9 cellular contexts compared by ENCODE assay signal in the genomic region with DNA sequence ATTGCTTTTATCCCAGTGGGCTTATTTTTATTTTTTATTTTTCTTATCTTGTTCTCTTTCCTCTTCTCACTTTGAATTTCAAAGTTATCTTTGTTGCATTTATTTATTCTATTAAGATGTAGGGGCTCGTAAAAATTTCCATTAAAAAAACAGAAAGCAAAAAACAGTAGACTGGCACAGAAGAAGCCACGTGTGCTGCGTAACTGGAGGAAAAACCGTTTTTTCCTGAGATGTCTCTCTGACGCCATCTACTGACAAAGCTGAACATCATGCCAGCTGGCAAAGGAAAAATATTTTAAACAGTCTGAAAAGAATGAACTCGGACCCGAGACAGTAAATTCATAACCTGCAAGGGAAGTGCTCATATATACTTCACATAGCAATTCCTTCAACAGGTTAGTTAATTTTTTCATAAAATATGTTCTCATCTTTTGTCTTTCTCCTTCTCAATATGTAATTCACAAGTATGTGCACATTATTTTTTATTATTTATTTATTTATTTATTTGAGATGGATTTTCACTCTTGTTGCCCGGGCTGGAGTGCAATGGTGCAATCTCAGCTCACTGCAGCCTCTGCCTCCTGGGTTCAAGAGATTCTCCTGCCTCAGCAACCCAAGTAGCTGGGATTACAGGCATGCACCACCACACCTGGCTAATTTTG. TPM values are rescaled to one million over a fixed set of nuclear protein-coding genes. Genes with fewer than 3 reads are reported as not detected.
A peak's percentile ranks its signal among the peaks of the same experiment; 100 is the strongest.
DNase-seq lines count a peak whose midpoint lies in the region; ATAC-seq and TF ChIP-seq lines count a peak whose summit lies in the region.
"Had no signal": no experiment of that assay in that cellular context is flagged by ENCODE, and none has a peak within 500 bp of the region (broad histone marks: within the 10 kb centered on the region; RNA-seq: fewer than 3 reads in every experiment).

No MANE protein-coding gene starts in this region.

- no peak overlapping the region for H3K4me3 ChIP-seq in Jurkat, Clone E6-1 (ENCODE audit: low read length)
- H3K4me3 ChIP-seq in retinal pigment epithelial cell (ENCODE audit: low read length): no peak overlapping the region
- H3K4me3 ChIP-seq: BLaER1 treated with 17β-estradiol and CSF1 and Interleukin-3, amounts not matched to agents 10 nM and 100 nM had no signal

- ATAC-seq in GM21576 (IDR thresholded peaks at IDR 0.05; ENCODE audit: unreplicated experiment): peak; percentile 86
- ATAC-seq in Right ventricle myocardium superior (ENCODE audit: poor library complexity): peak; percentile 74

- DNase-seq in NCI-H510A treated with DMSO at 0.1 percent for 48 hours (lab: John Stamatoyannopoulos, UW) (peak; percentile 59), NCI-H510A (lab: John Stamatoyannopoulos, UW) (no peak), NOMO-1 treated with dmso at 0.1 percent for 144 hours (lab: John Stamatoyannopoulos, UW; ENCODE audit: unreplicated experiment) (peak; percentile 49), Right ventricle myocardium superior (no peak), retinal pigment epithelial cell (ENCODE audit: low read depth) (no peak)
- DNase-seq in Jurkat, Clone E6-1 (ENCODE audit: low read depth, low spot score): peak; percentile 77

- intact Hi-C loops in Right ventricle myocardium superior (cut with DNase I): loop anchor here (5.0 kb wide), 1 partner anchor 64 kb away; no protein-coding TSS in a partner anchor

- H3K4me3 Mint-ChIP-seq in activated naive CD8-positive, alpha-beta T cell: peak overlapping the region; percentile 71

- peaks cover 5% of the 10 kb centered on the region for H3K36me3 Mint-ChIP-seq in activated naive CD8-positive, alpha-beta T cell

- H3K9me3 Mint-ChIP-seq in activated naive CD8-positive, alpha-beta T cell (ENCODE audit: low read depth): no peaks in the 10 kb centered on the region

- peaks cover 2% of the 10 kb centered on the region for H3K4me1 Mint-ChIP-seq in activated naive CD8-positive, alpha-beta T cell (ENCODE audit: low read depth)

- TF ChIP-seq CTCF in retinal pigment epithelial cell (conservative IDR thresholded peaks at IDR 0.05; ENCODE audit: low read depth, low read length): peak; percentile 87

- no peaks in the 10 kb centered on the region for H3K27me3 Mint-ChIP-seq in activated naive CD8-positive, alpha-beta T cell

- no peak overlapping the region for H3K27ac Mint-ChIP-seq in activated naive CD8-positive, alpha-beta T cell

RNA-seq across cellular contexts. Expression of gene MFSD1, which starts 10.5 kb away (rescaled TPM):
- polyA plus RNA-seq in Jurkat, Clone E6-1 (2012; ENCODE audit: insufficient read depth, insufficient read length): 18.5 TPM
- 27.3 TPM for total RNA-seq in Right ventricle myocardium superior

RNA-seq across cellular contexts. Expression of gene RARRES1, which starts 59.1 kb away (rescaled TPM):
- polyA plus RNA-seq in Jurkat, Clone E6-1 (2012; ENCODE audit: insufficient read depth, insufficient read length): not detected
- 9.1 TPM for total RNA-seq in Right ventricle myocardium superior

Comparison
In these comparisons a context has a peak if more than half of its experiments do, and no peak if none do; other contexts are left out.
1. DNase-seq: peak in NCI-H510A treated with DMSO at 0.1 percent for 48 hours (single experiment), Jurkat, Clone E6-1 (single experiment) and NOMO-1 treated with dmso at 0.1 percent for 144 hours (single experiment); none in NCI-H510A (single experiment), Right ventricle myocardium superior (single experiment) and retinal pigment epithelial cell (single experiment).